ENCODE assay signal across 8 cellular contexts in the genomic region with DNA sequence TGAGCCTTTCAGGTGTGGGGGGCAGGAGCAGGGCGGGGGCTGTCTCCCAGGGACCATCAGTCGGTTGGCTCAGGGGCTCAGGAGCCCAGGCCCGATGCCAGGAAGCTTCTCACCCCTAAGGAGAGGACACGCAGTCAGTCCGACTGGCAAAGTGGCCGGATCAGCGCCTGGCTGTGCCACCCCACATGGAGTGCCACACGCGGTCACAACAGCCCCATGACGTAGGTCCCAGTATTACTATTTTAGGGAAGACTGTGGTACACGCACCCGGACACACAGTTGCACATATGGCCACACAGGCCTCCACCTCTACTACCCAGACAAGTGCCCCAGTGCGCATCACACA. TPM values are rescaled to one million over a fixed set of nuclear protein-coding genes. Genes with fewer than 3 reads are reported as not detected.
A peak's percentile ranks its signal among the peaks of the same experiment; 100 is the strongest.
DNase-seq lines count a peak whose midpoint lies in the region; ATAC-seq and TF ChIP-seq lines count a peak whose summit lies in the region.

No MANE protein-coding gene starts in this region.

- DNase-seq in CD4-positive, alpha-beta T cell = no peak
- DNase-seq in Karpas-422 = no peak
- peak in 8 of 10 donors; percentile 24 to 55 (median 41) for DNase-seq in dorsolateral prefrontal cortex
- DNase-seq in naive B cell = no peak
- DNase-seq in kidney tubule cell (ENCODE audit: low spot score) = no peak
- no peak for DNase-seq in stimulated activated CD8-positive, alpha-beta memory T cell treated with anti-CD3 and anti-CD28 coated beads, Interleukin-4, amount 100 ng/mL, for 48 hours
- no peak for DNase-seq in DMS79 treated with DMSO at 0.1 percent for 48 hours (lab: John Stamatoyannopoulos, UW)

- no peaks in the 10 kb centered on the region for H3K9me3 Mint-ChIP-seq in CD4-positive, alpha-beta T cell
- H3K9me3 Mint-ChIP-seq in naive B cell = peaks cover 0 to 12% (median 2%) of the 10 kb centered on the region in 7 donors

- H3K36me3 ChIP-seq in Karpas-422 (ENCODE audit: insufficient read depth, low read length) = no peaks in the 10 kb centered on the region

- TF ChIP-seq CTCF in CD4-positive, alpha-beta T cell (IDR thresholded peaks at IDR 0.05) = no peak
- TF ChIP-seq CTCF in dorsolateral prefrontal cortex (IDR thresholded peaks at IDR 0.05 in 54 of 56, conservative IDR thresholded peaks at IDR 0.05 in 2 of 56; ENCODE audit: low read depth in 1 of 56, partially characterized antibody in 56 of 56) = no peak

- peaks cover 23% of the 10 kb centered on the region for H3K4me1 ChIP-seq in Karpas-422 (ENCODE audit: low read length)

- H3K4me3 ChIP-seq in Karpas-422 (ENCODE audit: low read length) (peak overlapping the region; percentile 94), dorsolateral prefrontal cortex (peak overlapping the region; percentile 63 to 93 (median 79))

- ATAC-seq in CD4-positive, alpha-beta T cell (ENCODE audit: poor library complexity) = no peak
- ATAC-seq in naive B cell (ENCODE audit: low read depth in 2 of 2) (no peak), HG02642 (IDR thresholded peaks at IDR 0.05; ENCODE audit: poor library complexity, unreplicated experiment) (no peak)

- no peaks in the 10 kb centered on the region for H3K9me2 ChIP-seq in Karpas-422 (replicated peaks; ENCODE audit: insufficient read depth, low read length)

- H3K9ac ChIP-seq in Karpas-422 (ENCODE audit: low read length) = peak overlapping the region; percentile 91

- no peak overlapping the region for H3K27ac ChIP-seq in CD4-positive, alpha-beta T cell (ENCODE audit: low read depth, low read length)
- H3K27ac ChIP-seq in Karpas-422 (ENCODE audit: low read length) (no peak overlapping the region), dorsolateral prefrontal cortex (peak overlapping the region in 10 of 59 donors; percentile 7 to 82 (median 57))

- H3K9me3 ChIP-seq in CD4-positive, alpha-beta T cell (ENCODE audit: control insufficient read depth, low read length) = peaks cover 3% of the 10 kb centered on the region
- H3K9me3 ChIP-seq in Karpas-422 (ENCODE audit: low read length) = no peaks in the 10 kb centered on the region

- H3K36me3 Mint-ChIP-seq in CD4-positive, alpha-beta T cell (ENCODE audit: low read depth) = no peaks in the 10 kb centered on the region
- H3K36me3 Mint-ChIP-seq in naive B cell = no peaks in the 10 kb centered on the region

- no peaks in the 10 kb centered on the region for H3K27me3 ChIP-seq in CD4-positive, alpha-beta T cell (ENCODE audit: control insufficient read depth, insufficient read depth, low read length)
- H3K27me3 ChIP-seq in Karpas-422 (ENCODE audit: low read length) (no peaks in the 10 kb centered on the region), dorsolateral prefrontal cortex (no peaks in the 10 kb centered on the region)

- intact Hi-C loops in CD4-positive, alpha-beta T cell (cut with DNase I, micrococcal nuclease) = loop anchor here in 1 of 2 experiments (2.0 to 5.0 kb wide), 2 partner anchors 96 to 186 kb away; a partner anchor contains a TSS
- intact Hi-C loops in dorsolateral prefrontal cortex (cut with DNase I) = loop anchor here (5.0 to 10.0 kb wide), 2 partner anchors 98 to 451 kb away; a partner anchor contains a TSS

- peaks cover 6% of the 10 kb centered on the region for H3K4me1 Mint-ChIP-seq in CD4-positive, alpha-beta T cell (ENCODE audit: low read depth)
- peaks cover 4 to 7% (median 6%) of the 10 kb centered on the region in 3 donors for H3K4me1 Mint-ChIP-seq in naive B cell

- H3K79me2 ChIP-seq in Karpas-422 (ENCODE audit: low read length) = no peaks in the 10 kb centered on the region

- peak overlapping the region; percentile 96 for H2AFZ ChIP-seq in Karpas-422 (ENCODE audit: low read length)

- H3K4me2 ChIP-seq in Karpas-422 (ENCODE audit: low read depth, low read length, poor library complexity, severe bottlenecking) = peak overlapping the region; percentile 97

- peak overlapping the region; percentile 89 for H3K4me3 Mint-ChIP-seq in CD4-positive, alpha-beta T cell
- H3K4me3 Mint-ChIP-seq in naive B cell = peak overlapping the region; percentile 81 to 93 (median 86)

- no peak overlapping the region for H3K27ac Mint-ChIP-seq in CD4-positive, alpha-beta T cell
- H3K27ac Mint-ChIP-seq in naive B cell = peak overlapping the region in 1 of 6 donors; percentile 73

- CTCF ChIA-PET in CD4-positive, alpha-beta T cell (lab: Charles Lee) = no interaction called here

- H3K27me3 Mint-ChIP-seq in CD4-positive, alpha-beta T cell = no peaks in the 10 kb centered on the region
- H3K27me3 Mint-ChIP-seq in naive B cell = no peaks in the 10 kb centered on the region

- POLR2A ChIA-PET in CD4-positive, alpha-beta T cell (lab: Charles Lee) = no interaction called here

- H4K20me1 ChIP-seq in Karpas-422 (ENCODE audit: insufficient read depth, low read depth, low read length) = no peaks in the 10 kb centered on the region

RNA-seq across cellular contexts. Expression of a gene that starts 29.3 kb away (rescaled TPM):
- under 1 TPM; 0.67 to 0.82 TPM for total RNA-seq in CD4-positive, alpha-beta T cell
- not detected in 2 replicates for total RNA-seq in Karpas-422 (2014; rRNA removed; shearing (Covaris generic); ENCODE audit: low replicate concordance)
- total RNA-seq in dorsolateral prefrontal cortex = 1 to 10 TPM in 112 of 120 experiments, under 1 TPM in 8; 0.53 to 5.9 (median 2.2) TPM
- polyA plus RNA-seq in naive B cell (ENCODE audit: low read depth in 6 of 6) = under 1 TPM in 1 of 6 donors, not detected in 5; 0.28 TPM

Comparison
In these comparisons a context has a peak if more than half of its experiments do, and no peak if none do; other contexts are left out.
1. DNase-seq: peak in dorsolateral prefrontal cortex (8 of 10); none in CD4-positive, alpha-beta T cell (0 of 10), Karpas-422 (single experiment), naive B cell (single experiment), kidney tubule cell (single experiment), stimulated activated CD8-positive, alpha-beta memory T cell treated with anti-CD3 and anti-CD28 coated beads, Interleukin-4, amount 100 ng/mL, for 48 hours (single experiment) and DMS79 treated with DMSO at 0.1 percent for 48 hours (single experiment).